ENCODE assay signal across 20 cellular contexts in genomic region chr3:195825857-195826804, GRCh38. TPM values are rescaled to one million over a fixed set of nuclear protein-coding genes. Genes with fewer than 3 reads are reported as not detected.
A peak's percentile ranks its signal among the peaks of the same experiment; 100 is the strongest.
DNase-seq lines count a peak whose midpoint lies in the region; ATAC-seq and TF ChIP-seq lines count a peak whose summit lies in the region.
"Had no signal": no experiment of that assay in that cellular context is flagged by ENCODE, and none has a peak within 500 bp of the region (broad histone marks: within the 10 kb centered on the region; RNA-seq: fewer than 3 reads in every experiment).

No MANE protein-coding gene starts in this region.

- H2AK5ac ChIP-seq in IMR-90 (ENCODE audit: low read depth, low read length): no peak overlapping the region

- no peak for TF ChIP-seq RAD21 in IMR-90 (IDR thresholded peaks at IDR 0.05; ENCODE audit: low read length)

- H4K5ac ChIP-seq in IMR-90 (ENCODE audit: low read depth, low read length): no peak overlapping the region

- WGBS in IMR-90 (ENCODE audit: extremely low coverage in 2 of 2, insufficient read length in 1 of 2), 2 experiments: 78% methylated on average over 17 of the region's 47 CpGs; no CpG with 5 or more reads in 1 of the 2 experiments

- dilution Hi-C loops in IMR-90 (cut with HindIII; ENCODE audit: low sequenced_read_pairs, unreplicated experiment): no loop called here

- no peaks in the 10 kb centered on the region for H3K79me1 ChIP-seq in IMR-90 (ENCODE audit: low read depth in 1 of 2, low read length in 2 of 2)

- H2AFZ ChIP-seq in IMR-90 (replicated peaks; ENCODE audit: low read length, poor library complexity) (no peak overlapping the region), osteoblast (ENCODE audit: low read length) (no peak overlapping the region)
- H2AFZ ChIP-seq: GM23248 had no signal

- H4K91ac ChIP-seq in IMR-90 (ENCODE audit: insufficient read depth, low read depth, low read length): no peak overlapping the region

- ATAC-seq in IMR-90 (ENCODE audit: low read depth): no peak
- ATAC-seq: CD8-positive, alpha-beta T cell; GM12878; HCT116; HepG2 had no signal

- intact Hi-C loops in IMR-90 (cut with micrococcal nuclease): no loop called here

- no peaks in the 10 kb centered on the region for H3K36me3 ChIP-seq in BLaER1 treated with 17β-estradiol and CSF1 and Interleukin-3, amounts not matched to agents 10 nM and 100 nM
- H3K36me3 ChIP-seq in IMR-90 (ENCODE audit: control insufficient read depth, insufficient read depth, low read length) (no peaks in the 10 kb centered on the region), osteoblast (ENCODE audit: insufficient read depth, low read length) (no peaks in the 10 kb centered on the region)

- no peak overlapping the region for H3K4ac ChIP-seq in IMR-90 (ENCODE audit: low read depth, low read length)

- no peaks in the 10 kb centered on the region for H3K27me3 Mint-ChIP-seq in mesothelial cell of epicardium (ENCODE audit: low read depth)

- peak overlapping the region; percentile 50 for H2AK9ac ChIP-seq in IMR-90 (replicated peaks; ENCODE audit: low read depth, low read length, poor library complexity)

- no peak overlapping the region for H2BK15ac ChIP-seq in IMR-90 (ENCODE audit: low read depth, low read length)

- DNase-seq in IMR-90 (no peak), islet precursor cell (peak; percentile 48), osteoblast (ENCODE audit: insufficient read length, low spot score, missing footprints) (peak; percentile 21), mesothelial cell of epicardium (ENCODE audit: low spot score in 2 of 2, unreplicated experiment in 2 of 2) (no peak), KBM-7 (no peak)
- DNase-seq in stimulated activated CD4-positive, alpha-beta T cell treated with anti-CD3 and anti-CD28 coated beads, Interleukin-4, amount 100 ng/mL, for 1 hour: no peak
- DNase-seq: AML-193; CD8-positive, alpha-beta T cell; COR-L47; DMS 273 treated with DMSO at 0.1 percent for 48 hours; DMS53; DND-41; EL; GM23248; H7 had no signal

- H3K4me1 Mint-ChIP-seq in mesothelial cell of epicardium: peaks cover 3% of the 10 kb centered on the region

- H3K9me3 ChIP-seq in BLaER1 treated with 17β-estradiol and CSF1 and Interleukin-3, amounts not matched to agents 10 nM and 100 nM (replicated peaks in 1 of 11): peaks cover 0 to 12% (median 0%) of the 10 kb centered on the region in 11 experiments; a peak in 6 of 22 replicates
- H3K9me3 ChIP-seq in IMR-90 (ENCODE audit: control insufficient read depth, insufficient read depth, low read length) (no peaks in the 10 kb centered on the region), osteoblast (ENCODE audit: low read depth, low read length) (no peaks in the 10 kb centered on the region)

- no peak overlapping the region for H4K8ac ChIP-seq in IMR-90 (ENCODE audit: low read depth in 2 of 2, low read length in 2 of 2)

- no peak overlapping the region for H2BK5ac ChIP-seq in IMR-90 (ENCODE audit: low read depth, low read length, poor library complexity, severe bottlenecking)

- H3K4me3 Mint-ChIP-seq in mesothelial cell of epicardium: no peak overlapping the region
- H3K4me3 Mint-ChIP-seq: CD8-positive, alpha-beta T cell had no signal

- no peaks in the 10 kb centered on the region for H3K9me3 Mint-ChIP-seq in mesothelial cell of epicardium
- H3K9me3 Mint-ChIP-seq: CD8-positive, alpha-beta T cell had no signal

- H3K9ac ChIP-seq in BLaER1 treated with 17β-estradiol and CSF1 and Interleukin-3, amounts not matched to agents 10 nM and 100 nM: peak overlapping the region in 3 of 11 experiments; percentile 2 to 19 (median 16); a peak in 2 of 22 replicates
- no peak overlapping the region for H3K9ac ChIP-seq in IMR-90 (ENCODE audit: low read depth, low read length)
- H3K9ac ChIP-seq: GM23248 had no signal

- peaks cover 0 to 12% (median 0%) of the 10 kb centered on the region in 11 experiments; a peak in 6 of 22 replicates for H3K27me3 ChIP-seq in BLaER1 treated with 17β-estradiol and CSF1 and Interleukin-3, amounts not matched to agents 10 nM and 100 nM
- H3K27me3 ChIP-seq in IMR-90 (ENCODE audit: control insufficient read depth, insufficient read depth, low read length) (peaks cover 33% of the 10 kb centered on the region), osteoblast (ENCODE audit: insufficient read depth, low read length) (peaks cover 8% of the 10 kb centered on the region)

- peak overlapping the region; percentile 41 to 86 (median 64); a peak in 20 of 22 replicates for H3K4me2 ChIP-seq in BLaER1 treated with 17β-estradiol and CSF1 and Interleukin-3, amounts not matched to agents 10 nM and 100 nM
- no peak overlapping the region for H3K4me2 ChIP-seq in IMR-90 (ENCODE audit: low read depth, low read length)
- H3K4me2 ChIP-seq in osteoblast (ENCODE audit: insufficient read depth, low read length): no peak overlapping the region

- H3K79me2 ChIP-seq in osteoblast (ENCODE audit: insufficient read depth, low read length): no peaks in the 10 kb centered on the region

- no TSS peak for BruUV-seq in IMR-90 (replicated peaks; lab: Mats Ljungman, UMichigan)

- H3K9me1 ChIP-seq in IMR-90 (ENCODE audit: insufficient read depth, low read length): no peaks in the 10 kb centered on the region

- TF ChIP-seq CTCF in IMR-90 (conservative IDR thresholded peaks at IDR 0.05; ENCODE audit: low read depth, low read length) (no peak), osteoblast (IDR thresholded peaks at IDR 0.05; ENCODE audit: extremely low read depth, low read depth, low read length) (no peak), mesothelial cell of epicardium (IDR thresholded peaks at IDR 0.05; ENCODE audit: unreplicated experiment) (no peak)

- no peak overlapping the region for H3K56ac ChIP-seq in IMR-90 (ENCODE audit: extremely low read depth, insufficient read depth, low read length)

- H3K27ac ChIP-seq in BLaER1 treated with 17β-estradiol and CSF1 and Interleukin-3, amounts not matched to agents 10 nM and 100 nM: no peak overlapping the region; a peak in 1 of 22 replicates
- H3K27ac ChIP-seq in IMR-90 (ENCODE audit: insufficient read depth, low read length) (no peak overlapping the region), osteoblast (ENCODE audit: low read depth, low read length) (no peak overlapping the region)
- H3K27ac ChIP-seq: GM23248 had no signal

- no peak overlapping the region for H2BK120ac ChIP-seq in IMR-90 (ENCODE audit: low read depth, low read length)

- no peak overlapping the region for H3K27ac Mint-ChIP-seq in mesothelial cell of epicardium
- H3K27ac Mint-ChIP-seq: CD8-positive, alpha-beta T cell had no signal

- in situ Hi-C loops in IMR-90 (cut with MboI; ENCODE audit: low sequenced_read_pairs) (no loop called here), KBM-7 (cut with MboI; ENCODE audit: low pct_unique_long_range_greater_than_20kb, low sequenced_read_pairs) (no loop called here)

- H2BK20ac ChIP-seq in IMR-90 (ENCODE audit: low read depth, low read length): no peak overlapping the region

- H3K14ac ChIP-seq in IMR-90 (replicated peaks; ENCODE audit: low read depth, low read length): no peak overlapping the region

- peaks cover 9 to 33% (median 20%) of the 10 kb centered on the region in 10 experiments; a peak in 18 of 20 replicates for H3K4me1 ChIP-seq in BLaER1 treated with 17β-estradiol and CSF1 and Interleukin-3, amounts not matched to agents 10 nM and 100 nM
- H3K4me1 ChIP-seq in IMR-90 (ENCODE audit: control insufficient read depth, insufficient read depth, low read length): no peaks in the 10 kb centered on the region
- no peaks in the 10 kb centered on the region for H3K4me1 ChIP-seq in osteoblast (ENCODE audit: insufficient read depth, low read length)

- no peak overlapping the region for H3K23ac ChIP-seq in IMR-90 (ENCODE audit: low read depth, low read length)

- no peaks in the 10 kb centered on the region for H3K36me3 Mint-ChIP-seq in mesothelial cell of epicardium
- H3K36me3 Mint-ChIP-seq: CD8-positive, alpha-beta T cell had no signal

- no peak overlapping the region for H3K18ac ChIP-seq in IMR-90 (ENCODE audit: low read depth, low read length)

- POLR2A ChIA-PET in IMR-90 (lab: Charles Lee; ENCODE audit: unreplicated experiment): no interaction called here

- no peak overlapping the region for H3K4me3 ChIP-seq in BLaER1 treated with 17β-estradiol and CSF1 and Interleukin-3, amounts not matched to agents 10 nM and 100 nM
- H3K4me3 ChIP-seq in IMR-90 (ENCODE audit: insufficient read depth, low read depth, low read length): no peak overlapping the region
- no peak overlapping the region for H3K4me3 ChIP-seq in osteoblast (ENCODE audit: insufficient read depth, low read length)
- H3K4me3 ChIP-seq: GM12878, GM23248 had no signal

- CTCF ChIA-PET in IMR-90 (lab: Yijun Ruan, JAX): interaction anchor here (0.6 to 1.3 kb wide), 2 partner anchors 24 to 320 kb away, joined by 3 to 5 read pairs; no protein-coding TSS in a partner anchor

- no peak for TF ChIP-seq POLR2A in IMR-90 (IDR thresholded peaks at IDR 0.05; ENCODE audit: low read depth, low read length)

- H4K20me1 ChIP-seq in BLaER1 treated with 17β-estradiol and CSF1 and Interleukin-3, amounts not matched to agents 10 nM and 100 nM: no peaks in the 10 kb centered on the region
- H4K20me1 ChIP-seq in IMR-90 (ENCODE audit: insufficient read depth, low read length) (no peaks in the 10 kb centered on the region), osteoblast (ENCODE audit: insufficient read depth, low read length) (no peaks in the 10 kb centered on the region)

TF ChIP-seq in IMR-90, 13 proteins besides CTCF, POLR2A, EP300 and RAD21:
- TF ChIP-seq NFE2L2 (IDR thresholded peaks at IDR 0.05; ENCODE audit: low read depth, low read length): no peak

RNA-seq across cellular contexts. Expression of gene MUC4, which starts 14.4 kb away (rescaled TPM):
- total RNA-seq in IMR-90 (2012; rRNA removed): not detected in 2 replicates
- not detected in 2 replicates for polyA plus RNA-seq in IMR-90 (2012; rRNA removed)
- polyA plus RNA-seq in IMR-90 (2012; cell fraction: cytosol; rRNA removed): not detected in 2 replicates
- not detected in 2 replicates for polyA plus RNA-seq in IMR-90 (2012; cell fraction: nucleus; rRNA removed; ENCODE audit: low replicate concordance)
- total RNA-seq in osteoblast: not detected in 2 replicates
- total RNA-seq in mesothelial cell of epicardium: 0.73 to 1.4 TPM (median 0.96 TPM) in 3 replicates
- total RNA-seq: CD8-positive, alpha-beta T cell; GM23248; HepG2 had no signal
- polyA plus RNA-seq: BJ, GM23248, HepG2 had no signal

Comparison
In these comparisons a context has a peak if more than half of its experiments do, and no peak if none do; other contexts are left out.
1. H3K4me2 ChIP-seq: peak in BLaER1 treated with 17β-estradiol and CSF1 and Interleukin-3, amounts not matched to agents 10 nM and 100 nM (11 of 11); none in IMR-90 (single experiment) and osteoblast (single experiment).
2. DNase-seq: peak in islet precursor cell (single experiment) and osteoblast (single experiment); none in IMR-90 (single experiment), mesothelial cell of epicardium (0 of 2), KBM-7 (single experiment) and stimulated activated CD4-positive, alpha-beta T cell treated with anti-CD3 and anti-CD28 coated beads, Interleukin-4, amount 100 ng/mL, for 1 hour (single experiment).